ENCODE assay signal across 1 cellular context in the genomic region with DNA sequence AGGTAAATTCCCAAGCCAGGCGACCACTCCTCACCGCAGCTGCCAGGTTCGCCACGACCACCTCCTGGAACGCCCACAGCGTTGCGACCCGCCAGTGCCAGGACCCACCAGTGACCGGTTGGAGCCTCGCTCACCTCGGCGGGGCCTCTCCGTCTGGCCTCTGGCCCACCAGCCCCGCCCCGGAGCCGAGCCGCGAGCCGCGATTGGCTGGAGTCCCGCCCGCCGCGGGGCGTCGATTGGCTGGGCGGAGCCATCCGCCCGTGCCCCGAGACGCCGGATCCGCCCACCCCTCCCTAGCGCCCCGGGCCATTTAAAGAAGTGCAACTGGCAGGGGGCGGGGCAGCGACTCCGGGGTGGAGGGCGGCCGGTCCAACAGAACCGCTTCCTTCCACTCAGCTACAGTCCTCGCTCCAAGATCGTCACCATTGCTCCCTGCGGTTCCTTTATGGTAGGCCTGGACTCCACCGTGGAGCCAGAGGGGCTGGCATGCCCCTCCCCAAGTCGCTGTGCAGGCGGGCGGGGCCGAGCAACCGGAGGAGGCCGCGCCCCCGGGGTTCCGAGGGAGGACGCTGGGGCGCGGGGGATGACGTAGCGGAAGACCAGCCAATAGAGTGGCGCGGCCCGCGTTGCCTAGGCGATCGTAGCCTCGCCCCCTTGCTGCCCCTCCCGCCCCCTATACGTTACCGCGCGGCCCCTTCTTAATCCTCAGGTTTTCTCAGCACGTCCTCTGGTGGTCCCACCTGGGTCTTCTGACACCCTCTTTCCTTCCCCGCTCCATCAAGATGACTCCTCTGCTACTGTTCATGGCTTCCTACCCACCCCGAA.
TF ChIP-seq lines count a peak whose summit lies in the region.

A gene with protein sequence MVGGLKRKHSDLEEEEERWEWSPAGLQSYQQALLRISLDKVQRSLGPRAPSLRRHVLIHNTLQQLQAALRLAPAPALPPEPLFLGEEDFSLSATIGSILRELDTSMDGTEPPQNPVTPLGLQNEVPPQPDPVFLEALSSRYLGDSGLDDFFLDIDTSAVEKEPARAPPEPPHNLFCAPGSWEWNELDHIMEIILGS (minus strand): TSS at position 155 of the 825 bp plus-strand sequence. CDS start 2,255 bp downstream, outside the sequence.

TF ChIP-seq in HepG2, 621 proteins besides CTCF, POLR2A, EP300 and RAD21 (continued from another document and continues in another):
- TF ChIP-seq, protein P1, sequence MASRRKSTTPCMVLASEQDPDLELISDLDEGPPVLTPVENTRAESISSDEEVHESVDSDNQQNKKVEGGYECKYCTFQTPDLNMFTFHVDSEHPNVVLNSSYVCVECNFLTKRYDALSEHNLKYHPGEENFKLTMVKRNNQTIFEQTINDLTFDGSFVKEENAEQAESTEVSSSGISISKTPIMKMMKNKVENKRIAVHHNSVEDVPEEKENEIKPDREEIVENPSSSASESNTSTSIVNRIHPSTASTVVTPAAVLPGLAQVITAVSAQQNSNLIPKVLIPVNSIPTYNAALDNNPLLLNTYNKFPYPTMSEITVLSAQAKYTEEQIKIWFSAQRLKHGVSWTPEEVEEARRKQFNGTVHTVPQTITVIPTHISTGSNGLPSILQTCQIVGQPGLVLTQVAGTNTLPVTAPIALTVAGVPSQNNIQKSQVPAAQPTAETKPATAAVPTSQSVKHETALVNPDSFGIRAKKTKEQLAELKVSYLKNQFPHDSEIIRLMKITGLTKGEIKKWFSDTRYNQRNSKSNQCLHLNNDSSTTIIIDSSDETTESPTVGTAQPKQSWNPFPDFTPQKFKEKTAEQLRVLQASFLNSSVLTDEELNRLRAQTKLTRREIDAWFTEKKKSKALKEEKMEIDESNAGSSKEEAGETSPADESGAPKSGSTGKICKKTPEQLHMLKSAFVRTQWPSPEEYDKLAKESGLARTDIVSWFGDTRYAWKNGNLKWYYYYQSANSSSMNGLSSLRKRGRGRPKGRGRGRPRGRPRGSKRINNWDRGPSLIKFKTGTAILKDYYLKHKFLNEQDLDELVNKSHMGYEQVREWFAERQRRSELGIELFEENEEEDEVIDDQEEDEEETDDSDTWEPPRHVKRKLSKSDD (CRISPR knock-in tag; IDR thresholded peaks at IDR 0.05; ENCODE audit: low read depth) = no peak
- peak; percentile 88; the same call in 1 of the 2 replicates for TF ChIP-seq ZNF776 (CRISPR knock-in tag; IDR thresholded peaks at IDR 0.05)
- TF ChIP-seq ZNF614 (CRISPR knock-in tag; IDR thresholded peaks at IDR 0.05; ENCODE audit: borderline replicate concordance) = no peak
- TF ChIP-seq, protein P2, sequence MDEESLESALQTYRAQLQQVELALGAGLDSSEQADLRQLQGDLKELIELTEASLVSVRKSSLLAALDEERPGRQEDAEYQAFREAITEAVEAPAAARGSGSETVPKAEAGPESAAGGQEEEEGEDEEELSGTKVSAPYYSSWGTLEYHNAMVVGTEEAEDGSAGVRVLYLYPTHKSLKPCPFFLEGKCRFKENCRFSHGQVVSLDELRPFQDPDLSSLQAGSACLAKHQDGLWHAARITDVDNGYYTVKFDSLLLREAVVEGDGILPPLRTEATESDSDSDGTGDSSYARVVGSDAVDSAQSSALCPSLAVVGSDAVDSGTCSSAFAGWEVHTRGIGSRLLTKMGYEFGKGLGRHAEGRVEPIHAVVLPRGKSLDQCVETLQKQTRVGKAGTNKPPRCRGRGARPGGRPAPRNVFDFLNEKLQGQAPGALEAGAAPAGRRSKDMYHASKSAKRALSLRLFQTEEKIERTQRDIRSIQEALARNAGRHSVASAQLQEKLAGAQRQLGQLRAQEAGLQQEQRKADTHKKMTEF (CRISPR knock-in tag; IDR thresholded peaks at IDR 0.05) = peak; percentile 57; the same call in 1 of the 2 replicates
- no peak for TF ChIP-seq GZF1 (CRISPR knock-in tag; IDR thresholded peaks at IDR 0.05)
- TF ChIP-seq NRL (CRISPR knock-in tag; IDR thresholded peaks at IDR 0.05; ENCODE audit: borderline replicate concordance) = no peak
- no peak for TF ChIP-seq HNRNPH1 (optimal IDR thresholded peaks at IDR 0.05; ENCODE audit: low read depth, low read length)
- no peak for TF ChIP-seq ZNF296 (CRISPR knock-in tag; conservative IDR thresholded peaks at IDR 0.05)
- TF ChIP-seq FOXP1 (IDR thresholded peaks at IDR 0.05) = no peak
- no peak for TF ChIP-seq FOXP1 (CRISPR knock-in tag; IDR thresholded peaks at IDR 0.05)
- TF ChIP-seq ZNF333 (CRISPR knock-in tag; IDR thresholded peaks at IDR 0.05; ENCODE audit: borderline replicate concordance) = no peak; the same call in 1 of the 2 replicates
- TF ChIP-seq, protein P3, sequence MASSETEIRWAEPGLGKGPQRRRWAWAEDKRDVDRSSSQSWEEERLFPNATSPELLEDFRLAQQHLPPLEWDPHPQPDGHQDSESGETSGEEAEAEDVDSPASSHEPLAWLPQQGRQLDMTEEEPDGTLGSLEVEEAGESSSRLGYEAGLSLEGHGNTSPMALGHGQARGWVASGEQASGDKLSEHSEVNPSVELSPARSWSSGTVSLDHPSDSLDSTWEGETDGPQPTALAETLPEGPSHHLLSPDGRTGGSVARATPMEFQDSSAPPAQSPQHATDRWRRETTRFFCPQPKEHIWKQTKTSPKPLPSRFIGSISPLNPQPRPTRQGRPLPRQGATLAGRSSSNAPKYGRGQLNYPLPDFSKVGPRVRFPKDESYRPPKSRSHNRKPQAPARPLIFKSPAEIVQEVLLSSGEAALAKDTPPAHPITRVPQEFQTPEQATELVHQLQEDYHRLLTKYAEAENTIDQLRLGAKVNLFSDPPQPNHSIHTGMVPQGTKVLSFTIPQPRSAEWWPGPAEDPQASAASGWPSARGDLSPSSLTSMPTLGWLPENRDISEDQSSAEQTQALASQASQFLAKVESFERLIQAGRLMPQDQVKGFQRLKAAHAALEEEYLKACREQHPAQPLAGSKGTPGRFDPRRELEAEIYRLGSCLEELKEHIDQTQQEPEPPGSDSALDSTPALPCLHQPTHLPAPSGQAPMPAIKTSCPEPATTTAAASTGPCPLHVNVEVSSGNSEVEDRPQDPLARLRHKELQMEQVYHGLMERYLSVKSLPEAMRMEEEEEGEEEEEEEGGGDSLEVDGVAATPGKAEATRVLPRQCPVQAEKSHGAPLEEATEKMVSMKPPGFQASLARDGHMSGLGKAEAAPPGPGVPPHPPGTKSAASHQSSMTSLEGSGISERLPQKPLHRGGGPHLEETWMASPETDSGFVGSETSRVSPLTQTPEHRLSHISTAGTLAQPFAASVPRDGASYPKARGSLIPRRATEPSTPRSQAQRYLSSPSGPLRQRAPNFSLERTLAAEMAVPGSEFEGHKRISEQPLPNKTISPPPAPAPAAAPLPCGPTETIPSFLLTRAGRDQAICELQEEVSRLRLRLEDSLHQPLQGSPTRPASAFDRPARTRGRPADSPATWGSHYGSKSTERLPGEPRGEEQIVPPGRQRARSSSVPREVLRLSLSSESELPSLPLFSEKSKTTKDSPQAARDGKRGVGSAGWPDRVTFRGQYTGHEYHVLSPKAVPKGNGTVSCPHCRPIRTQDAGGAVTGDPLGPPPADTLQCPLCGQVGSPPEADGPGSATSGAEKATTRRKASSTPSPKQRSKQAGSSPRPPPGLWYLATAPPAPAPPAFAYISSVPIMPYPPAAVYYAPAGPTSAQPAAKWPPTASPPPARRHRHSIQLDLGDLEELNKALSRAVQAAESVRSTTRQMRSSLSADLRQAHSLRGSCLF (CRISPR knock-in tag; IDR thresholded peaks at IDR 0.05; ENCODE audit: borderline replicate concordance) = no peak
- TF ChIP-seq, protein P4, sequence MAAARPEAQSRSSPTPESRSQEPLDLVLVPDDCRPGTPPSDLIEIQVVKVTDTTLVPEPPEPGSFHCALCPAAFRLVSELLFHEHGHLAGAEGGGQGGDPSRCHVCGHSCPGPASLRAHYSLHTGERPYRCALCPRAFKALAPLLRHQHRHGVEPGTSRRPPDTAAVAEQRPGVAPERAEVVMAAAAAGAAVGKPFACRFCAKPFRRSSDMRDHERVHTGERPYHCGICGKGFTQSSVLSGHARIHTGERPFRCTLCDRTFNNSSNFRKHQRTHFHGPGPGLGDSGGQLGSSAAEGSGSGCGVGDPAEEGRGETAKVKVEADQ (CRISPR knock-in tag; IDR thresholded peaks at IDR 0.05; ENCODE audit: borderline replicate concordance) = peak; percentile 77
- TF ChIP-seq MIER3 (CRISPR knock-in tag; IDR thresholded peaks at IDR 0.05; ENCODE audit: borderline replicate concordance) = no peak
- TF ChIP-seq, protein P5, sequence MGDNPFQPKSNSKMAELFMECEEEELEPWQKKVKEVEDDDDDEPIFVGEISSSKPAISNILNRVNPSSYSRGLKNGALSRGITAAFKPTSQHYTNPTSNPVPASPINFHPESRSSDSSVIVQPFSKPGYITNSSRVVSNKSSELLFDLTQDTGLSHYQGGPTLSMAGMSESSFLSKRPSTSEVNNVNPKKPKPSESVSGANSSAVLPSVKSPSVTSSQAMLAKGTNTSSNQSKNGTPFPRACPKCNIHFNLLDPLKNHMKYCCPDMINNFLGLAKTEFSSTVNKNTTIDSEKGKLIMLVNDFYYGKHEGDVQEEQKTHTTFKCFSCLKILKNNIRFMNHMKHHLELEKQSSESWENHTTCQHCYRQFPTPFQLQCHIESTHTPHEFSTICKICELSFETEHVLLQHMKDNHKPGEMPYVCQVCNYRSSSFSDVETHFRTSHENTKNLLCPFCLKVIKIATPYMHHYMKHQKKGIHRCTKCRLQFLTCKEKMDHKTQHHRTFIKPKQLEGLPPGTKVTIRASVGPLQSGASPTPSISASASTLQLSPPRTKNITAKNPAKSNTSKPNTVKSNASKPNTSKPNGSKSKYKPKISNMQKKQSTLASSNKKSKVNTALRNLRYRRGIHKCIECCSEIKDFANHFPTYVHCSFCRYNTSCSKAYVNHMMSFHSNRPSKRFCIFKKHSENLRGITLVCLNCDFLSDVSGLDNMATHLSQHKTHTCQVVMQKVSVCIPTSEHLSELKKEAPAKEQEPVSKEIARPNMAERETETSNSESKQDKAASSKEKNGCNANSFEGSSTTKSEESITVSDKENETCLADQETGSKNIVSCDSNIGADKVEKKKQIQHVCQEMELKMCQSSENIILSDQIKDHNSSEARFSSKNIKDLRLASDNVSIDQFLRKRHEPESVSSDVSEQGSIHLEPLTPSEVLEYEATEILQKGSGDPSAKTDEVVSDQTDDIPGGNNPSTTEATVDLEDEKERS (CRISPR knock-in tag; IDR thresholded peaks at IDR 0.05) = no peak
- TF ChIP-seq, protein P6, sequence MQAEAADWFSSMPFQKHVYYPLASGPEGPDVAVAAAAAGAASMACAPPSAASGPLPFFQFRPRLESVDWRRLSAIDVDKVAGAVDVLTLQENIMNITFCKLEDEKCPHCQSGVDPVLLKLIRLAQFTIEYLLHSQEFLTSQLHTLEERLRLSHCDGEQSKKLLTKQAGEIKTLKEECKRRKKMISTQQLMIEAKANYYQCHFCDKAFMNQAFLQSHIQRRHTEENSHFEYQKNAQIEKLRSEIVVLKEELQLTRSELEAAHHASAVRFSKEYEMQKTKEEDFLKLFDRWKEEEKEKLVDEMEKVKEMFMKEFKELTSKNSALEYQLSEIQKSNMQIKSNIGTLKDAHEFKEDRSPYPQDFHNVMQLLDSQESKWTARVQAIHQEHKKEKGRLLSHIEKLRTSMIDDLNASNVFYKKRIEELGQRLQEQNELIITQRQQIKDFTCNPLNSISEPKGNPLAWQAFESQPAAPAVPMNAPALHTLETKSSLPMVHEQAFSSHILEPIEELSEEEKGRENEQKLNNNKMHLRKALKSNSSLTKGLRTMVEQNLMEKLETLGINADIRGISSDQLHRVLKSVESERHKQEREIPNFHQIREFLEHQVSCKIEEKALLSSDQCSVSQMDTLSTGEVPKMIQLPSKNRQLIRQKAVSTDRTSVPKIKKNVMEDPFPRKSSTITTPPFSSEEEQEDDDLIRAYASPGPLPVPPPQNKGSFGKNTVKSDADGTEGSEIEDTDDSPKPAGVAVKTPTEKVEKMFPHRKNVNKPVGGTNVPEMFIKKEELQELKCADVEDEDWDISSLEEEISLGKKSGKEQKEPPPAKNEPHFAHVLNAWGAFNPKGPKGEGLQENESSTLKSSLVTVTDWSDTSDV (CRISPR knock-in tag; IDR thresholded peaks at IDR 0.05) = no peak
- TF ChIP-seq ZNF138 (CRISPR knock-in tag; IDR thresholded peaks at IDR 0.05; ENCODE audit: low read depth) = no peak
- peak; percentile 69; the same call in 1 of the 2 replicates for TF ChIP-seq FOXK1 (CRISPR knock-in tag; IDR thresholded peaks at IDR 0.05; ENCODE audit: borderline replicate concordance, low read depth)
- no peak for TF ChIP-seq DPF2 (CRISPR knock-in tag; IDR thresholded peaks at IDR 0.05; ENCODE audit: borderline replicate concordance, low read depth)
- TF ChIP-seq MAZ (IDR thresholded peaks at IDR 0.05; ENCODE audit: borderline replicate concordance, low read depth, low read length) = no peak; the same call in 1 of the 2 replicates
- TF ChIP-seq MAZ (CRISPR knock-in tag; IDR thresholded peaks at IDR 0.05; ENCODE audit: low read depth) = peak; percentile 87
- TF ChIP-seq, protein P7, sequence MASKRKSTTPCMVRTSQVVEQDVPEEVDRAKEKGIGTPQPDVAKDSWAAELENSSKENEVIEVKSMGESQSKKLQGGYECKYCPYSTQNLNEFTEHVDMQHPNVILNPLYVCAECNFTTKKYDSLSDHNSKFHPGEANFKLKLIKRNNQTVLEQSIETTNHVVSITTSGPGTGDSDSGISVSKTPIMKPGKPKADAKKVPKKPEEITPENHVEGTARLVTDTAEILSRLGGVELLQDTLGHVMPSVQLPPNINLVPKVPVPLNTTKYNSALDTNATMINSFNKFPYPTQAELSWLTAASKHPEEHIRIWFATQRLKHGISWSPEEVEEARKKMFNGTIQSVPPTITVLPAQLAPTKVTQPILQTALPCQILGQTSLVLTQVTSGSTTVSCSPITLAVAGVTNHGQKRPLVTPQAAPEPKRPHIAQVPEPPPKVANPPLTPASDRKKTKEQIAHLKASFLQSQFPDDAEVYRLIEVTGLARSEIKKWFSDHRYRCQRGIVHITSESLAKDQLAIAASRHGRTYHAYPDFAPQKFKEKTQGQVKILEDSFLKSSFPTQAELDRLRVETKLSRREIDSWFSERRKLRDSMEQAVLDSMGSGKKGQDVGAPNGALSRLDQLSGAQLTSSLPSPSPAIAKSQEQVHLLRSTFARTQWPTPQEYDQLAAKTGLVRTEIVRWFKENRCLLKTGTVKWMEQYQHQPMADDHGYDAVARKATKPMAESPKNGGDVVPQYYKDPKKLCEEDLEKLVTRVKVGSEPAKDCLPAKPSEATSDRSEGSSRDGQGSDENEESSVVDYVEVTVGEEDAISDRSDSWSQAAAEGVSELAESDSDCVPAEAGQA (IDR thresholded peaks at IDR 0.05; ENCODE audit: low read depth) = no peak; the same call in 1 of the 2 replicates
- TF ChIP-seq, protein P7 (CRISPR knock-in tag; IDR thresholded peaks at IDR 0.05; ENCODE audit: borderline replicate concordance) = no peak
- no peak; the same call in 1 of the 2 replicates for TF ChIP-seq ZNF205 (CRISPR knock-in tag; IDR thresholded peaks at IDR 0.05)
- TF ChIP-seq JARID2 (CRISPR knock-in tag; IDR thresholded peaks at IDR 0.05; ENCODE audit: insufficient replicate concordance) = no peak
- TF ChIP-seq ZSCAN29 (CRISPR knock-in tag; conservative IDR thresholded peaks at IDR 0.05) = no peak
